In the genomic region with DNA sequence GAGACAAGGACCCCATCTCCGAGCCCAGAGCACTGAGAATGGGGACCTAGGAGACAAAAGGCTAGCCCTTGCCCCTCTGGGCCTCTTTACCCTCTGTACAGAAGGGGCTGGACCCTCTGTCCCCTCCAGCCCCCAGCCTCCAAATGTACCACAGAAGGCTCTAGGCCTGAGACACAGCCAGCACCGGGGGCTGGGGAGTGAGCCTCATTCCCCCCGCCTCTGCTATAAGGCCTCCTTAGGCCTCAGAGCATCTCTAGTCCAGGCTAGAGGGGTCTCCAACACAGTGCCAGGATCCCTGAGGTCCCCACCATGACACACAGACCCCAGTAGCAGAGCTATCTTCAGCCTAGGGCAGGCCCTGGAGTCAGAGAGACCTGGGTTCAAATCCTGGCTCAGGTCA, we compare ENCODE assay signal across 10 cellular contexts. TPM values are rescaled to one million over a fixed set of nuclear protein-coding genes. Genes with fewer than 3 reads are reported as not detected.
DNase-seq lines count a peak whose midpoint lies in the region; ATAC-seq and TF ChIP-seq lines count a peak whose summit lies in the region.
"Had no signal": no experiment of that assay in that cellular context is flagged by ENCODE, and none has a peak within 500 bp of the region (broad histone marks: within the 10 kb centered on the region; RNA-seq: fewer than 3 reads in every experiment).

No MANE protein-coding gene starts in this region.

- in situ Hi-C loops in astrocyte of the cerebellum (cut with HindIII; ENCODE audit: low sequenced_read_pairs): no loop called here

- H3K4me3 Mint-ChIP-seq in activated T-cell treated with anti-CD3 and anti-CD28 coated beads, Interleukin-2, amount 50 U/mL, for 24 hours: peak overlapping the region; percentile 91

- H3K27me3 ChIP-seq in lower lobe of right lung (ENCODE audit: low read depth): no peaks in the 10 kb centered on the region
- H3K27me3 ChIP-seq in thyroid gland: no peaks in the 10 kb centered on the region

- no peaks in the 10 kb centered on the region for H3K9me3 ChIP-seq in lower lobe of right lung
- no peaks in the 10 kb centered on the region for H3K9me3 ChIP-seq in thyroid gland

- H3K4me3 ChIP-seq in astrocyte of the cerebellum (ENCODE audit: low read depth, low read length): peak overlapping the region; percentile 75
- peak overlapping the region; percentile 96 for H3K4me3 ChIP-seq in lower lobe of right lung
- no peak overlapping the region for H3K4me3 ChIP-seq in thyroid gland (replicated peaks in 1 of 3)

- peaks cover 37% of the 10 kb centered on the region for H3K4me1 Mint-ChIP-seq in activated T-cell treated with anti-CD3 and anti-CD28 coated beads, Interleukin-2, amount 50 U/mL, for 24 hours (ENCODE audit: low read depth)

- peak overlapping the region; percentile 98 for H3K27ac ChIP-seq in lower lobe of right lung
- peak overlapping the region in 2 of 3 donors; percentile 89 to 91 for H3K27ac ChIP-seq in thyroid gland

- TF ChIP-seq CTCF in astrocyte of the cerebellum (IDR thresholded peaks at IDR 0.05; ENCODE audit: low read depth, low read length, missing control alignments) (no peak), lower lobe of right lung (IDR thresholded peaks at IDR 0.05) (no peak), thyroid gland (IDR thresholded peaks at IDR 0.05) (no peak)

- intact Hi-C loops in lower lobe of right lung (cut with DNase I) (loop anchor here (10.0 kb wide), 1 partner anchor 141 kb away; no protein-coding TSS in a partner anchor), thyroid gland (cut with DNase I) (loop anchor here (5.0 kb wide), 2 partner anchors 119 to 139 kb away; partner anchors contain the start of genes MORC2 and TUG1)

- H3K27me3 Mint-ChIP-seq in activated T-cell treated with anti-CD3 and anti-CD28 coated beads, Interleukin-2, amount 50 U/mL, for 24 hours: no peaks in the 10 kb centered on the region

- DNase-seq in activated T-cell treated with anti-CD3 and anti-CD28 coated beads, Interleukin-2, amount 50 U/mL, for 24 hours: no peak
- DNase-seq in activated T-cell treated with anti-CD3 and anti-CD28 coated beads for 4 hours: no peak
- no peak for DNase-seq in astrocyte of the cerebellum (ENCODE audit: low read depth)
- DNase-seq in lower lobe of right lung: no peak
- no peak for DNase-seq in thyroid gland
- DNase-seq in activated effector memory CD4-positive, alpha-beta T cell treated with Interleukin-2 at 50 U/mL for 16 hours: no peak
- DNase-seq: NCI-H1436 had no signal

- H3K27ac Mint-ChIP-seq in activated T-cell treated with anti-CD3 and anti-CD28 coated beads, Interleukin-2, amount 50 U/mL, for 24 hours: no peak overlapping the region

- ATAC-seq in lower lobe of right lung (no peak), HG03520 (IDR thresholded peaks at IDR 0.05; ENCODE audit: unreplicated experiment) (no peak), GM18498 (IDR thresholded peaks at IDR 0.05; ENCODE audit: unreplicated experiment) (no peak)

- H3K36me3 ChIP-seq in lower lobe of right lung (peaks cover 33% of the 10 kb centered on the region), thyroid gland (peaks cover 24 to 26% of the 10 kb centered on the region in 2 donors)

- no peak for TF ChIP-seq POLR2A in thyroid gland (IDR thresholded peaks at IDR 0.05)

- 81 to 86% methylated on average over 2 to 3 of the region's 3 CpGs for WGBS in thyroid gland, 2 donors

- H3K4me1 ChIP-seq in lower lobe of right lung (peaks cover 54% of the 10 kb centered on the region), thyroid gland (peaks cover 24 to 37% of the 10 kb centered on the region in 2 donors)

- no peaks in the 10 kb centered on the region for H3K9me3 Mint-ChIP-seq in activated T-cell treated with anti-CD3 and anti-CD28 coated beads, Interleukin-2, amount 50 U/mL, for 24 hours

- peaks cover 9% of the 10 kb centered on the region for H3K36me3 Mint-ChIP-seq in activated T-cell treated with anti-CD3 and anti-CD28 coated beads, Interleukin-2, amount 50 U/mL, for 24 hours (ENCODE audit: low read depth)

RNA-seq across cellular contexts. Expression of gene SMTN, which starts 4.8 kb away (rescaled TPM):
- total RNA-seq in lower lobe of right lung (44.8 TPM), thyroid gland (10 to 100 TPM; 46.2 to 60.3 (median 54.2) TPM)

RNA-seq across cellular contexts. Expression of gene SELENOM, which starts 21.4 kb away (rescaled TPM):
- 86.8 TPM for total RNA-seq in lower lobe of right lung
- total RNA-seq in thyroid gland: 100 to 1,000 TPM; 208 to 501 (median 314) TPM

RNA-seq across cellular contexts. Expression of gene INPP5J, which starts 36.8 kb away (rescaled TPM):
- 4.6 TPM for total RNA-seq in lower lobe of right lung
- total RNA-seq in thyroid gland: 100 to 1,000 TPM; 180 to 665 (median 442) TPM
- total RNA-seq: T-helper 2 cell treated with Interferon-gamma antibody and Interleukin-4, amounts not matched to agents 100 ng/mL and 5 ng/mL, for 36 hours had no signal

RNA-seq across cellular contexts. Expression of gene PLA2G3, which starts 54.4 kb away (rescaled TPM):
- 5.0 TPM for total RNA-seq in lower lobe of right lung
- 1 to 10 TPM in 1 of 4 donors, under 1 TPM in 2, not detected in 1; 0.22 to 1.9 (median 0.83) TPM for total RNA-seq in thyroid gland
- total RNA-seq: T-helper 2 cell treated with Interferon-gamma antibody and Interleukin-4, amounts not matched to agents 100 ng/mL and 5 ng/mL, for 36 hours had no signal

Comparison
In these comparisons a context has a peak if more than half of its experiments do, and no peak if none do; other contexts are left out.
1. H3K4me3 ChIP-seq: peak in astrocyte of the cerebellum (single experiment) and lower lobe of right lung (single experiment); none in thyroid gland (0 of 3).
2. RNA of gene INPP5J, which starts 36.8 kb away (total RNA-seq): 180 to 665 TPM in thyroid gland; 4.6 TPM in lower lobe of right lung (single experiment); every median in the first group is over 10 times any median in the second.